8 cellular contexts compared by ENCODE assay signal in the genomic region with DNA sequence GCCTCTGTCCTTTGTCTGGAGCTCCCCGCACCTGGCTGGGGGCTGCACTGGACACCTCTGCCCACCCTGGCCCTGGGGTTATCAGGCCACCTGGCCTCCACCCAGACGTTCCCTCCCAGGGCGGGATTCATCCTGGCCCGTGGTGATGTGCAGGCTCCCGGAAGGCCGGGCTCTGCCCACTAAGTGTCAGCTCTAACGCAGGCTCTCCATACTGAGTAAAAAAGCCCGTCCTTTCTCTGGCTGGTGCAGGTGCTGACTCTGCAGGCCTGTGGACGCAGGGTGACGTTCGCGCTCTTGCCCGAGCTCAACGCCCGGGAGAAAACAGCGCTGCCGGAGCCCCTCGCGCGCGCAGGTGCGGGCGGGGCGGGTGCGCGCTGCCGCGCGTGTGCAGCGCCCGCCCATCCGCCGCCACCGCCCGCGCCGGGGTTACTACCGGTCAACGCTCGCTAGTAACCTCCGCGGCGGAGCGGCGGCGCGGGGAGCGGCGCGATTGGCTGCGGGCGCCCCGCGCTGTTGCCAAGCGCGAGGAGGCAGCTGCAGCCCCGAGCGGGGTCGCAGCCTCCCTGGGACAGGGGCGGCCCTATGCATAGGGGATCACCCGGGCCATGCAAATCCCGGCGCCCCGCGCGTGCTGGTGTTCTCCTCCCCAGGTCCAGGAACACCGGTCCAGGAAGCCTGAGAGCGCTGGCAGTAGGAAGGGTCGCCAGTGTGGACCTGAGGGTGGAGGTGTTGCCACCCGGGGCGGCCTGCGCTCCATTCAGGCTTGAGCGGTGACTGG. TPM values are rescaled to one million over a fixed set of nuclear protein-coding genes. Genes with fewer than 3 reads are reported as not detected.
DNase-seq lines count a peak whose midpoint lies in the region; ATAC-seq and TF ChIP-seq lines count a peak whose summit lies in the region.

No MANE protein-coding gene starts in this region.

- H3K4me3 Mint-ChIP-seq in activated naive CD4-positive, alpha-beta T cell treated with anti-CD3 and anti-CD28 coated beads for 36 hours, result peak overlapping the region; percentile 72

- H3K9me3 ChIP-seq in osteoblast (ENCODE audit: low read depth, low read length) (no peaks in the 10 kb centered on the region), tibial artery (no peaks in the 10 kb centered on the region)

- H3K27ac Mint-ChIP-seq in activated naive CD4-positive, alpha-beta T cell treated with anti-CD3 and anti-CD28 coated beads for 36 hours, result peak overlapping the region; percentile 95

- no peaks in the 10 kb centered on the region for H4K20me1 ChIP-seq in osteoblast (ENCODE audit: insufficient read depth, low read length)

- CTCF ChIA-PET in activated naive CD4-positive, alpha-beta T cell treated with anti-CD3 and anti-CD28 coated beads for 36 hours (lab: Charles Lee), result interaction anchor here (0.7 to 7.9 kb wide), 8 partner anchors 10 to 71 kb away, joined by 3 to 58 read pairs (median 4); partner anchors contain the start of gene ABCG1

- no peak overlapping the region for H2AFZ ChIP-seq in osteoblast (ENCODE audit: low read length)

- ATAC-seq in GM18511 (IDR thresholded peaks at IDR 0.05; ENCODE audit: unreplicated experiment) (peak; percentile 47), Right ventricle myocardium inferior (peak; percentile 66), GM19455 (IDR thresholded peaks at IDR 0.05; ENCODE audit: unreplicated experiment) (no peak)

- peaks cover 7% of the 10 kb centered on the region for H3K36me3 Mint-ChIP-seq in activated naive CD4-positive, alpha-beta T cell treated with anti-CD3 and anti-CD28 coated beads for 36 hours (ENCODE audit: low read depth)

- H3K27ac ChIP-seq in osteoblast (ENCODE audit: low read depth, low read length), result no peak overlapping the region
- peak overlapping the region; percentile 72 to 81 for H3K27ac ChIP-seq in tibial artery

- no peak overlapping the region for H3K4me2 ChIP-seq in osteoblast (ENCODE audit: insufficient read depth, low read length)

- TF ChIP-seq CTCF in osteoblast (IDR thresholded peaks at IDR 0.05; ENCODE audit: extremely low read depth, low read depth, low read length), result no peak
- no peak for TF ChIP-seq CTCF in tibial artery (IDR thresholded peaks at IDR 0.05)

- no peaks in the 10 kb centered on the region for H3K36me3 ChIP-seq in osteoblast (ENCODE audit: insufficient read depth, low read length)
- H3K36me3 ChIP-seq in tibial artery, result no peaks in the 10 kb centered on the region

- DNase-seq in HuH-7.5 (ENCODE audit: low spot score) (peak; percentile 63), SK-N-DZ (ENCODE audit: low spot score) (peak; percentile 34), Right ventricle myocardium inferior (ENCODE audit: missing footprints) (peak; percentile 90), osteoblast (ENCODE audit: insufficient read length, low spot score, missing footprints) (peak; percentile 86), tibial artery (peak; percentile 58 to 89)
- peak; percentile 84 for DNase-seq in activated naive CD4-positive, alpha-beta T cell treated with anti-CD3 and anti-CD28 coated beads for 36 hours

- H3K4me3 ChIP-seq in osteoblast (ENCODE audit: insufficient read depth, low read length), result peak overlapping the region; percentile 28
- H3K4me3 ChIP-seq in tibial artery, result peak overlapping the region; percentile 55 to 67

- H3K27me3 ChIP-seq in osteoblast (ENCODE audit: insufficient read depth, low read length) (peaks cover 42% of the 10 kb centered on the region), tibial artery (peaks cover 0 to 2% of the 10 kb centered on the region in 2 donors)

- no peaks in the 10 kb centered on the region for H3K27me3 Mint-ChIP-seq in activated naive CD4-positive, alpha-beta T cell treated with anti-CD3 and anti-CD28 coated beads for 36 hours (ENCODE audit: low read depth)

- peaks cover 89% of the 10 kb centered on the region for H3K4me1 Mint-ChIP-seq in activated naive CD4-positive, alpha-beta T cell treated with anti-CD3 and anti-CD28 coated beads for 36 hours (ENCODE audit: low read depth)

- intact Hi-C loops in activated naive CD4-positive, alpha-beta T cell treated with anti-CD3 and anti-CD28 coated beads for 36 hours (cut with micrococcal nuclease), result loop anchor here (5.0 to 10.0 kb wide), 4 partner anchors 168 to 872 kb away; partner anchors contain the start of genes MX2 and UBASH3A
- intact Hi-C loops in Right ventricle myocardium inferior (cut with DNase I), result loop anchor here (5.0 to 10.0 kb wide), 2 partner anchors 62 to 290 kb away; no protein-coding TSS in a partner anchor
- intact Hi-C loops in tibial artery (cut with DNase I; ENCODE audit: low total_unique reads), result no loop called here

- no peaks in the 10 kb centered on the region for H3K9me3 Mint-ChIP-seq in activated naive CD4-positive, alpha-beta T cell treated with anti-CD3 and anti-CD28 coated beads for 36 hours

- H3K79me2 ChIP-seq in osteoblast (ENCODE audit: insufficient read depth, low read length), result no peaks in the 10 kb centered on the region

- H3K4me1 ChIP-seq in osteoblast (ENCODE audit: insufficient read depth, low read length) (no peaks in the 10 kb centered on the region), tibial artery (peaks cover 0 to 50% (median 30%) of the 10 kb centered on the region in 4 donors)

RNA-seq across cellular contexts. Expression of gene ABCG1, which starts 15.7 kb away (rescaled TPM):
- 0.09 and 0.12 TPM in 2 replicates for polyA plus RNA-seq in SK-N-DZ (2014; cell fraction: cytosol; rRNA removed)
- polyA plus RNA-seq in SK-N-DZ (2014; cell fraction: nucleus; rRNA removed), result not detected in 2 replicates
- total RNA-seq in activated naive CD4-positive, alpha-beta T cell treated with anti-CD3 and anti-CD28 coated beads for 36 hours, result 10 to 100 TPM; 27.8 to 28.7 TPM
- total RNA-seq in Right ventricle myocardium inferior, result 9.0 TPM
- total RNA-seq in osteoblast, result under 0.01 and 0.72 TPM in 2 replicates

Comparison
In these comparisons a context has a peak if more than half of its experiments do, and no peak if none do; other contexts are left out.
1. DNase-seq: peak in every context shown above with its lines; median percentile 90 in Right ventricle myocardium inferior; 86 in osteoblast; 84 in activated naive CD4-positive, alpha-beta T cell treated with anti-CD3 and anti-CD28 coated beads for 36 hours; 74 in tibial artery; 63 in HuH-7.5; 34 in SK-N-DZ.